10 cellular contexts compared by ENCODE assay signal in genomic region chr6:35973670-35974222, GRCh38. TPM values are rescaled to one million over a fixed set of nuclear protein-coding genes. Genes with fewer than 3 reads are reported as not detected.
DNase-seq lines count a peak whose midpoint lies in the region; ATAC-seq, FAIRE-seq and TF ChIP-seq lines count a peak whose summit lies in the region.
"Had no signal": no experiment of that assay in that cellular context is flagged by ENCODE, and none has a peak within 500 bp of the region (broad histone marks: within the 10 kb centered on the region; RNA-seq: fewer than 3 reads in every experiment).

No MANE protein-coding gene starts in this region.

- intact Hi-C loops in kidney (cut with DNase I), result no loop called here

- H3K4me1 ChIP-seq in kidney (ENCODE audit: control insufficient read depth in 1 of 2, insufficient read depth in 1 of 2, low read depth in 1 of 2, low read length in 2 of 2), result no peaks in the 10 kb centered on the region

- H3K4me3 ChIP-seq in epithelial cell of esophagus (ENCODE audit: low read length) (no peak overlapping the region), kidney (ENCODE audit: low read length in 2 of 2) (no peak overlapping the region)

- TF ChIP-seq CTCF in epithelial cell of esophagus (IDR thresholded peaks at IDR 0.05; ENCODE audit: insufficient read depth, low read depth, low read length, missing control alignments) (no peak), kidney (IDR thresholded peaks at IDR 0.05; ENCODE audit: borderline replicate concordance, extremely low read depth, insufficient read depth) (no peak)

- H3K27ac ChIP-seq in kidney (ENCODE audit: low read depth in 2 of 2, low read length in 2 of 2), result peak overlapping the region in 1 of 2 donors; percentile 51
- H3K27ac ChIP-seq in substantia nigra (ENCODE audit: low read depth, low read length, poor library complexity, severe bottlenecking), result no peak overlapping the region
- H3K27ac ChIP-seq: VCaP had no signal

- DNase-seq in ELR (ENCODE audit: low read depth) (peak; percentile 22), HT1080 (ENCODE audit: low read depth) (peak; percentile 22), epithelial cell of esophagus (ENCODE audit: low read depth) (peak; percentile 14), kidney (no peak), substantia nigra (lab: John Stamatoyannopoulos, UW) (no peak)
- DNase-seq in activated CD4-positive, CD25-positive, alpha-beta regulatory T cell (lab: John Stamatoyannopoulos, UW), result no peak

- no peaks in the 10 kb centered on the region for H3K9me3 ChIP-seq in kidney (ENCODE audit: control insufficient read depth in 1 of 2, low read length in 2 of 2)

- ATAC-seq in GM19351 (IDR thresholded peaks at IDR 0.05; ENCODE audit: unreplicated experiment), result peak; percentile 79
- ATAC-seq in HG02763 (IDR thresholded peaks at IDR 0.05; ENCODE audit: unreplicated experiment), result no peak

- no peaks in the 10 kb centered on the region for H3K36me3 ChIP-seq in kidney (ENCODE audit: control insufficient read depth in 1 of 2, insufficient read depth in 2 of 2, low read length in 2 of 2)

- H3K9ac ChIP-seq in kidney (ENCODE audit: low read length in 2 of 2), result no peak overlapping the region

- no peak for FAIRE-seq in kidney (lab: Jason Lieb, UNC)

RNA-seq across cellular contexts. Expression of gene SLC26A8, which starts 50.7 kb away (rescaled TPM):
- total RNA-seq in HT1080 (2014; rRNA removed; shearing (Covaris generic)), result 0.26 and 0.27 TPM in 2 replicates
- 0.06 and 0.19 TPM in 2 replicates for polyA plus RNA-seq in HT1080 (2015; cell fraction: cytosol; rRNA removed)
- 0.12 TPM in 1 of 2 replicates, not detected in the other for polyA plus RNA-seq in HT1080 (2015; cell fraction: nucleus; rRNA removed)
- 0.22 TPM for total RNA-seq in kidney
- not detected for polyA plus RNA-seq in kidney (ENCODE audit: insufficient read depth, low read depth, low replicate concordance)
- total RNA-seq: myocyte had no signal

RNA-seq across cellular contexts. Expression of gene SRPK1, which starts 52.8 kb away (rescaled TPM):
- total RNA-seq in HT1080 (2014; rRNA removed; shearing (Covaris generic)), result 62.0 and 72.3 TPM in 2 replicates
- polyA plus RNA-seq in HT1080 (2015; cell fraction: cytosol; rRNA removed), result 51.2 and 61.1 TPM in 2 replicates
- polyA plus RNA-seq in HT1080 (2015; cell fraction: nucleus; rRNA removed), result 83.4 and 97.8 TPM in 2 replicates
- 35.3 TPM for total RNA-seq in kidney
- polyA plus RNA-seq in kidney (ENCODE audit: insufficient read depth, low read depth, low replicate concordance), result 12.2 TPM

RNA-seq across cellular contexts. Expression of gene MAPK14, which starts 53.9 kb away (rescaled TPM):
- 28.6 and 31.3 TPM in 2 replicates for total RNA-seq in HT1080 (2014; rRNA removed; shearing (Covaris generic))
- 26.5 and 29.4 TPM in 2 replicates for polyA plus RNA-seq in HT1080 (2015; cell fraction: cytosol; rRNA removed)
- 49.7 and 61.2 TPM in 2 replicates for polyA plus RNA-seq in HT1080 (2015; cell fraction: nucleus; rRNA removed)
- 56.6 TPM for total RNA-seq in kidney
- 19.9 TPM for polyA plus RNA-seq in kidney (ENCODE audit: insufficient read depth, low read depth, low replicate concordance)

Comparison
In these comparisons a context has a peak if more than half of its experiments do, and no peak if none do; other contexts are left out.
1. DNase-seq: peak in ELR (single experiment), HT1080 (single experiment) and epithelial cell of esophagus (single experiment); none in kidney (single experiment), substantia nigra (0 of 49) and activated CD4-positive, CD25-positive, alpha-beta regulatory T cell (0 of 4).